ENCODE assay signal across 24 cellular contexts in genomic region chr12:79360936-79361335, GRCh38.
A peak's percentile ranks its signal among the peaks of the same experiment; 100 is the strongest.
DNase-seq lines count a peak whose midpoint lies in the region; ATAC-seq and TF ChIP-seq lines count a peak whose summit lies in the region.
"Had no signal": no experiment of that assay in that cellular context is flagged by ENCODE, and none has a peak within 500 bp of the region (broad histone marks: within the 10 kb centered on the region; RNA-seq: fewer than 3 reads in every experiment).

No MANE protein-coding gene starts in this region.

- H3K4me3 ChIP-seq in LNCaP clone FGC (ENCODE audit: low read depth, low read length): no peak overlapping the region
- H3K4me3 ChIP-seq: GM23338, Peyer's patch, SK-N-MC had no signal

- TF ChIP-seq CTCF in LNCaP clone FGC (IDR thresholded peaks at IDR 0.05; ENCODE audit: control insufficient read depth, extremely low read depth, insufficient read depth): no peak

- TF ChIP-seq POLR2A in GM18505 (IDR thresholded peaks at IDR 0.05; ENCODE audit: borderline replicate concordance, extremely low read depth, insufficient read depth, insufficient read length): no peak

- no peak for ATAC-seq in GM18505 (IDR thresholded peaks at IDR 0.05; ENCODE audit: unreplicated experiment)
- ATAC-seq: GM23338, HepG2 had no signal

- DNase-seq in DMS79 treated with DMSO at 0.1 percent for 48 hours (lab: John Stamatoyannopoulos, UW): peak; percentile 27
- no peak for DNase-seq in DMS79 (lab: John Stamatoyannopoulos, UW)
- DNase-seq in LNCaP clone FGC (ENCODE audit: low read depth): peak; percentile 52
- DNase-seq in cerebellar cortex (ENCODE audit: low spot score): peak; percentile 67
- DNase-seq in occipital lobe (lab: John Stamatoyannopoulos, UW): peak; percentile 26
- DNase-seq in DMS53 treated with DMSO at 0.1 percent for 48 hours (lab: John Stamatoyannopoulos, UW; ENCODE audit: unreplicated experiment): no peak
- DNase-seq in SKM-1 (lab: John Stamatoyannopoulos, UW; ENCODE audit: unreplicated experiment): no peak
- DNase-seq: BE2C; CD8-positive, alpha-beta memory T cell; DMS 273 treated with DMSO at 0.1 percent for 48 hours; H9; Karpas-422; NCI-H1092 treated with DMSO at 0.1 percent for 48 hours; NCI-H1436 treated with DMSO at 0.1 percent for 48 hours; NCI-H187 treated with DMSO at 0.1 percent for 48 hours; NCI-H2171 treated with DMSO at 0.1 percent for 48 hours; NCI-H526; NCI-H82; Peyer's patch; SIG-M5 had no signal

Comparison
In these comparisons a context has a peak if more than half of its experiments do, and no peak if none do; other contexts are left out.
1. DNase-seq: peak in DMS79 treated with DMSO at 0.1 percent for 48 hours (single experiment), LNCaP clone FGC (single experiment), cerebellar cortex (single experiment) and occipital lobe (single experiment); none in DMS79 (single experiment), DMS53 treated with DMSO at 0.1 percent for 48 hours (single experiment) and SKM-1 (single experiment).